Comparison of ENCODE assay signal across 9 cellular contexts in genomic region chr16:53209489-53209888, GRCh38.
A peak's percentile ranks its signal among the peaks of the same experiment; 100 is the strongest.
DNase-seq lines count a peak whose midpoint lies in the region; ATAC-seq and TF ChIP-seq lines count a peak whose summit lies in the region.
"Had no signal": no experiment of that assay in that cellular context is flagged by ENCODE, and none has a peak within 500 bp of the region (broad histone marks: within the 10 kb centered on the region; RNA-seq: fewer than 3 reads in every experiment).

No MANE protein-coding gene starts in this region.

- H3F3A ChIP-seq in PC-3 (ENCODE audit: low read length, unreplicated experiment) = no peaks in the 10 kb centered on the region

- peak overlapping the region; percentile 93 for H3K4me2 ChIP-seq in PC-3 (ENCODE audit: low read length)
- H3K4me2 ChIP-seq in skeletal muscle satellite cell (ENCODE audit: low read length) = peak overlapping the region; percentile 84

- H3K9me3 ChIP-seq in PC-3 (ENCODE audit: low read length) (no peaks in the 10 kb centered on the region), skeletal muscle satellite cell (replicated peaks; ENCODE audit: low read length) (no peaks in the 10 kb centered on the region)

- H3K4me1 ChIP-seq in PC-3 (ENCODE audit: insufficient read depth, low read length) (peaks cover 4% of the 10 kb centered on the region), skeletal muscle satellite cell (ENCODE audit: control insufficient read depth, insufficient read depth, low read length) (peaks cover 29% of the 10 kb centered on the region)

- intact Hi-C loops in PC-3 (cut with micrococcal nuclease) = loop anchor here (2.0 to 5.0 kb wide), 3 partner anchors 42 to 155 kb away; partner anchors contain the start of gene CHD9

- peak; percentile 12 for DNase-seq in DMS53 (lab: John Stamatoyannopoulos, UW)
- DNase-seq in DMS53 treated with DMSO at 0.1 percent for 48 hours (lab: John Stamatoyannopoulos, UW; ENCODE audit: unreplicated experiment) = no peak
- no peak for DNase-seq in PC-3
- no peak for DNase-seq in foreskin fibroblast
- DNase-seq: activated CD8-positive, alpha-beta memory T cell treated with anti-CD3 and anti-CD28 coated beads, Interleukin-2, amount 50 U/mL, for 4 hours had no signal

- no TSS peak for BruUV-seq in PC-3 (replicated peaks; lab: Mats Ljungman, UMichigan)

- H3K27me3 ChIP-seq in PC-3 (ENCODE audit: low read length) (no peaks in the 10 kb centered on the region), skeletal muscle satellite cell (ENCODE audit: control insufficient read depth, insufficient read depth, low read length) (no peaks in the 10 kb centered on the region)

- peaks cover 49% of the 10 kb centered on the region for H3K79me2 ChIP-seq in PC-3 (ENCODE audit: low read length)

- H2AFZ ChIP-seq in PC-3 (ENCODE audit: low read length) = no peak overlapping the region

- peak overlapping the region; percentile 75 for H3K4me3 ChIP-seq in PC-3 (ENCODE audit: low read length)
- H3K4me3 ChIP-seq in foreskin fibroblast (ENCODE audit: low read depth in 1 of 2, low read length in 2 of 2) = peak overlapping the region; percentile 60 to 66
- peak overlapping the region; percentile 67 for H3K4me3 ChIP-seq in skeletal muscle satellite cell (ENCODE audit: low read length)

- H3K9ac ChIP-seq in PC-3 (ENCODE audit: low read length) (peak overlapping the region; percentile 82; the same call in 1 of the 2 replicates), skeletal muscle satellite cell (ENCODE audit: low read depth, low read length) (peak overlapping the region; percentile 75)

- ATAC-seq in PC-3 = no peak
- ATAC-seq in GM19397 (IDR thresholded peaks at IDR 0.05; ENCODE audit: unreplicated experiment) = no peak
- no peak for ATAC-seq in HG03196 (IDR thresholded peaks at IDR 0.05; ENCODE audit: unreplicated experiment)
- ATAC-seq in GM18498 (IDR thresholded peaks at IDR 0.05; ENCODE audit: unreplicated experiment) = no peak

- no peak for TF ChIP-seq CTCF in PC-3 (conservative IDR thresholded peaks at IDR 0.05; ENCODE audit: low read depth, low read length)
- TF ChIP-seq CTCF in foreskin fibroblast (IDR thresholded peaks at IDR 0.05; ENCODE audit: low read depth, low read length) = no peak

- H4K20me1 ChIP-seq in PC-3 (ENCODE audit: low read length) = no peaks in the 10 kb centered on the region

- CTCF ChIA-PET in PC-3 (lab: Charles Lee) = no interaction called here

- POLR2A ChIA-PET in PC-3 (lab: Charles Lee; ENCODE audit: unreplicated experiment) = no interaction called here

- no peaks in the 10 kb centered on the region for H3K36me3 ChIP-seq in PC-3 (ENCODE audit: low read depth, low read length)
- no peaks in the 10 kb centered on the region for H3K36me3 ChIP-seq in skeletal muscle satellite cell (ENCODE audit: insufficient read depth, low read length)

- no peaks in the 10 kb centered on the region for H3K9me2 ChIP-seq in PC-3 (replicated peaks; ENCODE audit: low read length)

- H3K27ac ChIP-seq in PC-3 (ENCODE audit: low read length) = no peak overlapping the region
